8 cellular contexts compared by ENCODE assay signal in genomic region chr10:47361293-47361692, GRCh38. TPM values are rescaled to one million over a fixed set of nuclear protein-coding genes. Genes with fewer than 3 reads are reported as not detected.
DNase-seq lines count a peak whose midpoint lies in the region; ATAC-seq and TF ChIP-seq lines count a peak whose summit lies in the region.

No MANE protein-coding gene starts in this region.

- intact Hi-C loops in activated CD4-positive, alpha-beta T cell treated with anti-CD3 and anti-CD28 coated beads, Interleukin-2, amount 10 ng/mL, durations not matched to agents 24 days and 14 days (cut with micrococcal nuclease) = no loop called here
- intact Hi-C loops in vagina (cut with DNase I) (no loop called here), ovary (cut with DNase I) (no loop called here)

- no peaks in the 10 kb centered on the region for H3K9me2 ChIP-seq in MM.1S (replicated peaks; ENCODE audit: insufficient read depth, low read length)

- no peaks in the 10 kb centered on the region for H3K36me3 Mint-ChIP-seq in activated CD4-positive, alpha-beta T cell treated with anti-CD3 and anti-CD28 coated beads, Interleukin-2, amount 10 ng/mL, durations not matched to agents 24 days and 14 days (ENCODE audit: low read depth)
- no peaks in the 10 kb centered on the region for H3K36me3 Mint-ChIP-seq in brain

- no peak overlapping the region for H3K27ac Mint-ChIP-seq in activated CD4-positive, alpha-beta T cell treated with anti-CD3 and anti-CD28 coated beads, Interleukin-2, amount 10 ng/mL, durations not matched to agents 24 days and 14 days
- peak overlapping the region in 1 of 5 experiments; percentile 20 for H3K27ac Mint-ChIP-seq in brain

- H4K20me1 ChIP-seq in MM.1S (ENCODE audit: insufficient read depth, low read length) = no peaks in the 10 kb centered on the region; the same call in 1 of the 2 replicates

- H3K27me3 ChIP-seq in MM.1S (replicated peaks; ENCODE audit: insufficient read depth, low read length) = peaks cover 40% of the 10 kb centered on the region
- no peaks in the 10 kb centered on the region for H3K27me3 ChIP-seq in vagina
- no peaks in the 10 kb centered on the region for H3K27me3 ChIP-seq in ovary

- H3K27ac ChIP-seq in MM.1S (ENCODE audit: low read length) (no peak overlapping the region), vagina (no peak overlapping the region), ovary (no peak overlapping the region)

- WGBS in ovary, 3 donors = 55 to 58% (median 57%) methylated on average over 9 of the region's 9 CpGs

- TF ChIP-seq EP300 in ovary (IDR thresholded peaks at IDR 0.05) = no peak

- H3F3A ChIP-seq in MM.1S (ENCODE audit: insufficient read depth, low read length) = no peaks in the 10 kb centered on the region; the same call in 1 of the 2 replicates

- H3K4me3 Mint-ChIP-seq in activated CD4-positive, alpha-beta T cell treated with anti-CD3 and anti-CD28 coated beads, Interleukin-2, amount 10 ng/mL, durations not matched to agents 24 days and 14 days = no peak overlapping the region
- no peak overlapping the region for H3K4me3 Mint-ChIP-seq in brain

- no peaks in the 10 kb centered on the region for H3K79me2 ChIP-seq in MM.1S (ENCODE audit: low read length)

- no peaks in the 10 kb centered on the region for H3K36me3 ChIP-seq in MM.1S (replicated peaks; ENCODE audit: insufficient read depth, low read length)
- no peaks in the 10 kb centered on the region for H3K36me3 ChIP-seq in vagina
- no peaks in the 10 kb centered on the region for H3K36me3 ChIP-seq in ovary

- H2AFZ ChIP-seq in MM.1S (ENCODE audit: low read length) = no peak overlapping the region

- peak; percentile 74 for TF ChIP-seq CTCF in MM.1S (IDR thresholded peaks at IDR 0.05; ENCODE audit: low read length)
- TF ChIP-seq CTCF in brain (conservative IDR thresholded peaks at IDR 0.05) = peak; percentile 56 to 76
- peak in 2 of 3 experiments; percentile 29 to 39 for TF ChIP-seq CTCF in vagina (IDR thresholded peaks at IDR 0.05)
- TF ChIP-seq CTCF in ovary (IDR thresholded peaks at IDR 0.05) = no peak

- no peaks in the 10 kb centered on the region for H3K9me3 Mint-ChIP-seq in activated CD4-positive, alpha-beta T cell treated with anti-CD3 and anti-CD28 coated beads, Interleukin-2, amount 10 ng/mL, durations not matched to agents 24 days and 14 days
- H3K9me3 Mint-ChIP-seq in brain = no peaks in the 10 kb centered on the region

- peak; percentile 75 for DNase-seq in activated CD4-positive, alpha-beta T cell treated with anti-CD3 and anti-CD28 coated beads, Interleukin-2, amount 10 ng/mL, durations not matched to agents 24 days and 14 days
- no peak for DNase-seq in activated CD4-positive, alpha-beta T cell treated with anti-CD3 and anti-CD28 coated beads for 4 hours
- DNase-seq in MM.1S (peak; percentile 18), left lobe of liver (ENCODE audit: low spot score) (no peak), vagina (ENCODE audit: extremely low spot score in 2 of 2) (no peak), ovary (no peak)

- H3K4me2 ChIP-seq in MM.1S (ENCODE audit: low read depth, low read length) = no peak overlapping the region

- no peaks in the 10 kb centered on the region for H3K9me3 ChIP-seq in MM.1S (replicated peaks; ENCODE audit: insufficient read depth, low read length)
- H3K9me3 ChIP-seq in vagina = no peaks in the 10 kb centered on the region
- H3K9me3 ChIP-seq in ovary = no peaks in the 10 kb centered on the region

- peak; percentile 56 for ATAC-seq in left lobe of liver
- no peak for ATAC-seq in GM21619 (IDR thresholded peaks at IDR 0.05; ENCODE audit: unreplicated experiment)

- no peaks in the 10 kb centered on the region for H3K4me1 Mint-ChIP-seq in activated CD4-positive, alpha-beta T cell treated with anti-CD3 and anti-CD28 coated beads, Interleukin-2, amount 10 ng/mL, durations not matched to agents 24 days and 14 days
- peaks cover 6% of the 10 kb centered on the region for H3K4me1 Mint-ChIP-seq in brain

- H3K4me1 ChIP-seq in MM.1S (ENCODE audit: low read length) (no peaks in the 10 kb centered on the region), vagina (no peaks in the 10 kb centered on the region), ovary (ENCODE audit: insufficient read depth) (no peaks in the 10 kb centered on the region)

- H3K4me3 ChIP-seq in MM.1S (ENCODE audit: low read length) (no peak overlapping the region), vagina (no peak overlapping the region), ovary (no peak overlapping the region)

- no peak for TF ChIP-seq POLR2A in vagina (IDR thresholded peaks at IDR 0.05)
- no peak for TF ChIP-seq POLR2A in ovary (IDR thresholded peaks at IDR 0.05)

- peaks cover 2% of the 10 kb centered on the region for H3K27me3 Mint-ChIP-seq in activated CD4-positive, alpha-beta T cell treated with anti-CD3 and anti-CD28 coated beads, Interleukin-2, amount 10 ng/mL, durations not matched to agents 24 days and 14 days
- peaks cover 2% of the 10 kb centered on the region for H3K27me3 Mint-ChIP-seq in brain

- H3K9ac ChIP-seq in MM.1S (ENCODE audit: low read length) = no peak overlapping the region

RNA-seq across cellular contexts. Expression of gene RBP3, which starts 13.1 kb away (rescaled TPM):
- not detected in 2 replicates for total RNA-seq in activated CD4-positive, alpha-beta T cell treated with anti-CD3 and anti-CD28 coated beads, Interleukin-2, amount 10 ng/mL, durations not matched to agents 24 days and 14 days
- polyA plus RNA-seq in brain (ENCODE audit: insufficient read depth, low read depth, low replicate concordance) (not detected), ovary (not detected)
- total RNA-seq in left lobe of liver (not detected), vagina (not detected), ovary (not detected)

RNA-seq across cellular contexts. Expression of gene ZNF488, which starts 22.8 kb away (rescaled TPM):
- 0.07 TPM in 1 of 2 replicates, not detected in the other for total RNA-seq in activated CD4-positive, alpha-beta T cell treated with anti-CD3 and anti-CD28 coated beads, Interleukin-2, amount 10 ng/mL, durations not matched to agents 24 days and 14 days
- 22.1 TPM for polyA plus RNA-seq in brain (ENCODE audit: insufficient read depth, low read depth, low replicate concordance)
- 0.08 TPM for total RNA-seq in left lobe of liver
- total RNA-seq in vagina = not detected
- under 1 TPM; 0.15 to 0.57 (median 0.20) TPM for total RNA-seq in ovary
- polyA plus RNA-seq in ovary = under 1 TPM; 0.34 to 0.42 TPM

RNA-seq across cellular contexts. Expression of gene GDF2, which starts 39.0 kb away (rescaled TPM):
- not detected in 2 replicates for total RNA-seq in activated CD4-positive, alpha-beta T cell treated with anti-CD3 and anti-CD28 coated beads, Interleukin-2, amount 10 ng/mL, durations not matched to agents 24 days and 14 days
- polyA plus RNA-seq in brain (ENCODE audit: insufficient read depth, low read depth, low replicate concordance) (not detected), ovary (not detected)
- total RNA-seq in left lobe of liver (7.2 TPM), vagina (not detected), ovary (not detected)

Comparison
In these comparisons a context has a peak if more than half of its experiments do, and no peak if none do; other contexts are left out.
1. DNase-seq: peak in activated CD4-positive, alpha-beta T cell treated with anti-CD3 and anti-CD28 coated beads, Interleukin-2, amount 10 ng/mL, durations not matched to agents 24 days and 14 days (single experiment) and MM.1S (single experiment); none in activated CD4-positive, alpha-beta T cell treated with anti-CD3 and anti-CD28 coated beads for 4 hours (0 of 2), left lobe of liver (single experiment), vagina (0 of 2) and ovary (0 of 5).
2. CTCF ChIP-seq: peak in MM.1S (single experiment), brain (2 of 2) and vagina (2 of 3); none in ovary (0 of 3).